ENCODE assay signal across 20 cellular contexts in genomic region chr14:105508601-105509000, GRCh38.
"Had no signal": no experiment of that assay in that cellular context is flagged by ENCODE, and none has a peak within 500 bp of the region (broad histone marks: within the 10 kb centered on the region; RNA-seq: fewer than 3 reads in every experiment).

No MANE protein-coding gene starts in this region.

- H3K9me3 Mint-ChIP-seq: central memory CD8-positive, alpha-beta T cell; immature natural killer cell had no signal

- ATAC-seq: foreskin keratinocyte; naive thymus-derived CD4-positive, alpha-beta T cell; psoas muscle; right lobe of liver had no signal

- H3K4me1 ChIP-seq: foreskin keratinocyte, parathyroid adenoma, psoas muscle, right lobe of liver, spleen, transverse colon had no signal

- H3K27ac Mint-ChIP-seq: endodermal cell; naive thymus-derived CD4-positive, alpha-beta T cell; nephron progenitor cell had no signal

- H3K4me3 Mint-ChIP-seq: central memory CD8-positive, alpha-beta T cell; endodermal cell; immature natural killer cell; naive thymus-derived CD4-positive, alpha-beta T cell; nephron progenitor cell had no signal

- H3K27me3 ChIP-seq: right lobe of liver had no signal

- H3K4me3 ChIP-seq: psoas muscle, right lobe of liver, spleen, thoracic aorta, transverse colon had no signal

- H3K9me3 ChIP-seq: psoas muscle, right lobe of liver, spleen, thoracic aorta, transverse colon had no signal

- H3K36me3 ChIP-seq: right lobe of liver, spleen, thoracic aorta, transverse colon had no signal

- H3K27ac ChIP-seq: foreskin keratinocyte, parathyroid adenoma, psoas muscle, right lobe of liver, spleen, thoracic aorta, transverse colon had no signal

- DNase-seq: dermis blood vessel endothelial cell; effector CD4-positive, alpha-beta T cell; endodermal cell; erythroblast; foreskin keratinocyte; immature natural killer cell; mammary epithelial cell; naive thymus-derived CD4-positive, alpha-beta T cell; nephron progenitor cell; retina; right lobe of liver; spleen; stimulated activated CD4-positive, alpha-beta T cell treated with anti-CD3 and anti-CD28 coated beads, Interleukin-15, amount 100 ng/mL, for 24 hours; stimulated activated CD4-positive, alpha-beta T cell treated with anti-CD3 and anti-CD28 coated beads, Interleukin-1b, Interleukin-23, amount 100 ng/mL, for 48 hours; stimulated activated naive CD4-positive, alpha-beta T cell treated with Interleukin-2 at 50 U/mL for 16 hours; transverse colon had no signal

- H3K4me1 Mint-ChIP-seq: central memory CD8-positive, alpha-beta T cell; endodermal cell; immature natural killer cell had no signal

- H3K36me3 Mint-ChIP-seq: immature natural killer cell had no signal
